8 cellular contexts compared by ENCODE assay signal in the genomic region with DNA sequence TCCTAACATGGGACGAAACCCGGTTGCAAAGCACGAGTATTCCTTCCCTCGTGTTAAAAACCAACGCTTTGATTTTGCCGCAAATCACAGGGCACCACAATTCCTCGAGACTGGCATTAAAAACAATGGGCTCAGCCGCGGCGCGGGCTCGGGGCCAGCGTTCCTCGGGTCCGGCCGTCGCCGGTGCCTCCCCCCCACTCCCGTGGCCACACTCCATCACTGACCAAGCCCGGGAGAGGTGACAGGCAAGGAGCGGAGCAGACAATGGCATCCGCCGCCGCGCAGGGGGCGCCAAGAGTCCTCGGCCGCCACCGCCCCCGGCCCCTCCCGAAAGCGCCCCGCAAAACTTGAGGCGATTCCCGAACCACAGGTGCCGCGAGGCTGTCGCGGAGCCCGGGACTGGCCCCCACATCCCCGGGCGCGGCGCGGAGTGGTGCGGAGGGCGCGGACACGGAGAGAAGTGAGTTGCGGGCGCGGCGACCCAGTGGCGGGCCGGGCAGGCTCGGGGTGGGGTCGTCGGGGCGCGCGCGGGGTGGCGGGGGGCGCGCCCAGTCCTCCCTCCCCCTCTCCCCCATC. TPM values are rescaled to one million over a fixed set of nuclear protein-coding genes. Genes with fewer than 3 reads are reported as not detected.
DNase-seq lines count a peak whose midpoint lies in the region; ATAC-seq and TF ChIP-seq lines count a peak whose summit lies in the region.

No MANE protein-coding gene starts in this region.

- H3K4me1 ChIP-seq in BLaER1 (peaks cover 16% of the 10 kb centered on the region; the same call in 1 of the 2 replicates), left ventricle myocardium inferior (peaks cover 30% of the 10 kb centered on the region), psoas muscle (peaks cover 15% of the 10 kb centered on the region)

- peaks cover 55% of the 10 kb centered on the region for H4K20me1 ChIP-seq in BLaER1

- peak overlapping the region; percentile 75 for H3K9ac ChIP-seq in BLaER1

- H3K36me3 ChIP-seq in BLaER1, result 0 out of 2 replicates have a peak, but pooled peaks cover 3% of the 10 kb centered on the region
- no peaks in the 10 kb centered on the region for H3K36me3 ChIP-seq in left ventricle myocardium inferior
- no peaks in the 10 kb centered on the region for H3K36me3 ChIP-seq in psoas muscle (ENCODE audit: insufficient read depth in 1 of 2, low read depth in 1 of 2)

- WGBS in psoas muscle, 3 donors, result 1% methylated on average over 21 to 63 of the region's 65 CpGs

- intact Hi-C loops in left ventricle myocardium inferior (cut with micrococcal nuclease), result no loop called here
- intact Hi-C loops in psoas muscle (cut with DNase I), result loop anchor here (2.0 to 10.0 kb wide), 3 partner anchors 63 to 861 kb away; partner anchors contain the start of genes CTPS2 (in 1 of the 2), SYAP1 (in 1 of the 2) and ZRSR2 (in 1 of the 2)

- ATAC-seq in GM19351 (IDR thresholded peaks at IDR 0.05; ENCODE audit: unreplicated experiment) (peak; percentile 32), HG03469 (IDR thresholded peaks at IDR 0.05; ENCODE audit: unreplicated experiment) (peak; percentile 15), psoas muscle (peak; percentile 36 to 49 (median 42))

- H3K4me3 ChIP-seq in BLaER1, result peak overlapping the region; percentile 74
- H3K4me3 ChIP-seq in left ventricle myocardium inferior, result peak overlapping the region; percentile 79
- peak overlapping the region; percentile 81 for H3K4me3 ChIP-seq in psoas muscle

- H3K27ac ChIP-seq in BLaER1 (peak overlapping the region; percentile 75), left ventricle myocardium inferior (replicated peaks) (peak overlapping the region; percentile 96), psoas muscle (peak overlapping the region; percentile 92)

- H3K4me2 ChIP-seq in BLaER1, result peak overlapping the region; percentile 85

- DNase-seq in SW480 (ENCODE audit: low spot score) (peak; percentile 52), amniotic stem cell (lab: John Stamatoyannopoulos, UW) (peak; percentile 5), left ventricle myocardium inferior (peak; percentile 57), psoas muscle (peak; percentile 63 to 80), DMS153 (lab: John Stamatoyannopoulos, UW) (no peak)

- H3K9me3 ChIP-seq in BLaER1, result no peaks in the 10 kb centered on the region
- no peaks in the 10 kb centered on the region for H3K9me3 ChIP-seq in left ventricle myocardium inferior (replicated peaks)
- no peaks in the 10 kb centered on the region for H3K9me3 ChIP-seq in psoas muscle

- peak; percentile 38 for TF ChIP-seq CTCF in left ventricle myocardium inferior (IDR thresholded peaks at IDR 0.05; ENCODE audit: borderline replicate concordance)
- peak; percentile 18 for TF ChIP-seq CTCF in psoas muscle (IDR thresholded peaks at IDR 0.05)

- peaks cover 92% of the 10 kb centered on the region for H3K27me3 ChIP-seq in BLaER1
- H3K27me3 ChIP-seq in left ventricle myocardium inferior (ENCODE audit: low read depth), result no peaks in the 10 kb centered on the region
- peaks cover 0 to 20% (median 0%) of the 10 kb centered on the region in 3 donors for H3K27me3 ChIP-seq in psoas muscle (ENCODE audit: insufficient read depth in 3 of 3, low read length in 2 of 3)

RNA-seq across cellular contexts. Expression of gene AP1S2, which starts 0.4 kb away (rescaled TPM):
- total RNA-seq in left ventricle myocardium inferior, result 143 TPM
- total RNA-seq in psoas muscle, result 100 to 1,000 TPM in 2 of 4 donors, 10 to 100 TPM in 2; 80.4 to 162 (median 120) TPM
- 100 to 1,000 TPM in 2 of 3 donors, 10 to 100 TPM in 1; 80.0 to 133 (median 116) TPM for polyA plus RNA-seq in psoas muscle
